ENCODE assay signal across 9 cellular contexts in genomic region chr1:62384276-62385005, GRCh38. TPM values are rescaled to one million over a fixed set of nuclear protein-coding genes. Genes with fewer than 3 reads are reported as not detected.
DNase-seq lines count a peak whose midpoint lies in the region; ATAC-seq, FAIRE-seq and TF ChIP-seq lines count a peak whose summit lies in the region.
"Had no signal": no experiment of that assay in that cellular context is flagged by ENCODE, and none has a peak within 500 bp of the region (broad histone marks: within the 10 kb centered on the region; RNA-seq: fewer than 3 reads in every experiment).

No MANE protein-coding gene starts in this region.

- FAIRE-seq in keratinocyte (lab: Jason Lieb, UNC) = peak; percentile 23

- no peaks in the 10 kb centered on the region for H3K27me3 Mint-ChIP-seq in activated CD4-positive, alpha-beta memory T cell treated with anti-CD3 and anti-CD28 coated beads for 36 hours
- H3K27me3 Mint-ChIP-seq in activated T-helper 17 cell treated with anti-CD3 and anti-CD28 coated beads, Interleukin-2, amount 50 U/mL, for 72 hours = peaks cover 6% of the 10 kb centered on the region

- CTCF ChIA-PET in activated CD4-positive, alpha-beta memory T cell treated with anti-CD3 and anti-CD28 coated beads for 36 hours (lab: Charles Lee) = no interaction called here

- dilution Hi-C loops in keratinocyte (cut with MboI; ENCODE audit: extremely low pct_ligation_motif_present, low sequenced_read_pairs) = no loop called here

- no peak overlapping the region for H3K27ac Mint-ChIP-seq in activated CD4-positive, alpha-beta memory T cell treated with anti-CD3 and anti-CD28 coated beads for 36 hours
- no peak overlapping the region for H3K27ac Mint-ChIP-seq in activated T-helper 17 cell treated with anti-CD3 and anti-CD28 coated beads, Interleukin-2, amount 50 U/mL, for 72 hours
- H3K27ac Mint-ChIP-seq: T-helper 1 cell treated with Interleukin-12 subunit alpha and Interleukin-12 subunit beta and Interleukin-4 antibody, amounts not matched to agents 30 μg/mL and 1 μg/mL, for 36 hours had no signal

- H4K20me1 ChIP-seq in keratinocyte (ENCODE audit: control insufficient read depth, extremely low read depth, insufficient read depth, low read length) = no peaks in the 10 kb centered on the region

- H3K9me3 ChIP-seq in keratinocyte (ENCODE audit: control insufficient read depth, low read depth, low read length) = no peaks in the 10 kb centered on the region

- no peak overlapping the region for H3K4me3 ChIP-seq in keratinocyte (ENCODE audit: control insufficient read depth in 2 of 3, extremely low read depth in 1 of 3, insufficient read depth in 2 of 3, low read depth in 1 of 3, low read length in 3 of 3)

- no peaks in the 10 kb centered on the region for H3K9me3 Mint-ChIP-seq in activated CD4-positive, alpha-beta memory T cell treated with anti-CD3 and anti-CD28 coated beads for 36 hours
- H3K9me3 Mint-ChIP-seq in activated T-helper 17 cell treated with anti-CD3 and anti-CD28 coated beads, Interleukin-2, amount 50 U/mL, for 72 hours = no peaks in the 10 kb centered on the region
- H3K9me3 Mint-ChIP-seq: T-helper 1 cell treated with Interleukin-12 subunit alpha and Interleukin-12 subunit beta and Interleukin-4 antibody, amounts not matched to agents 30 μg/mL and 1 μg/mL, for 36 hours had no signal

- no peaks in the 10 kb centered on the region for H3K36me3 Mint-ChIP-seq in activated CD4-positive, alpha-beta memory T cell treated with anti-CD3 and anti-CD28 coated beads for 36 hours
- H3K36me3 Mint-ChIP-seq in activated T-helper 17 cell treated with anti-CD3 and anti-CD28 coated beads, Interleukin-2, amount 50 U/mL, for 72 hours (ENCODE audit: low read depth) = no peaks in the 10 kb centered on the region

- POLR2A ChIA-PET in activated CD4-positive, alpha-beta memory T cell treated with anti-CD3 and anti-CD28 coated beads for 36 hours (lab: Charles Lee) = no interaction called here

- intact Hi-C loops in activated CD4-positive, alpha-beta memory T cell treated with anti-CD3 and anti-CD28 coated beads for 36 hours (cut with micrococcal nuclease) = no loop called here

- DNase-seq in AG08395 (ENCODE audit: low spot score) (peak; percentile 90), NAMALWA (ENCODE audit: low spot score) (peak; percentile 56), keratinocyte (ENCODE audit: low read depth, low spot score) (no peak)
- no peak for DNase-seq in activated CD4-positive, alpha-beta memory T cell treated with anti-CD3 and anti-CD28 coated beads for 36 hours

- no peaks in the 10 kb centered on the region for H3K79me2 ChIP-seq in keratinocyte (ENCODE audit: control insufficient read depth, insufficient read depth, low read length)

- H3K4me1 ChIP-seq in keratinocyte (ENCODE audit: control insufficient read depth, extremely low read depth, insufficient read depth, low read length) = peaks cover 5% of the 10 kb centered on the region

- H3K4me2 ChIP-seq in keratinocyte (ENCODE audit: control insufficient read depth, extremely low read depth, insufficient read depth, low read depth, low read length) = no peak overlapping the region

- no peaks in the 10 kb centered on the region for H3K36me3 ChIP-seq in keratinocyte (ENCODE audit: control insufficient read depth in 2 of 2, extremely low read depth in 1 of 2, insufficient read depth in 2 of 2, low read length in 2 of 2)

- H3K4me3 Mint-ChIP-seq in activated CD4-positive, alpha-beta memory T cell treated with anti-CD3 and anti-CD28 coated beads for 36 hours = no peak overlapping the region
- no peak overlapping the region for H3K4me3 Mint-ChIP-seq in activated T-helper 17 cell treated with anti-CD3 and anti-CD28 coated beads, Interleukin-2, amount 50 U/mL, for 72 hours
- H3K4me3 Mint-ChIP-seq: T-helper 1 cell treated with Interleukin-12 subunit alpha and Interleukin-12 subunit beta and Interleukin-4 antibody, amounts not matched to agents 30 μg/mL and 1 μg/mL, for 36 hours had no signal

- H3K9ac ChIP-seq in keratinocyte (ENCODE audit: control insufficient read depth, extremely low read depth, insufficient read depth, low read length) = no peak overlapping the region

- no peak overlapping the region for H2AFZ ChIP-seq in keratinocyte (ENCODE audit: control insufficient read depth, low read length)

- H3K27me3 ChIP-seq in keratinocyte (ENCODE audit: control insufficient read depth, extremely low read depth, insufficient read depth, low read length) = no peaks in the 10 kb centered on the region

- ATAC-seq in SK-N-SH treated with all-trans-retinoic acid at 6 μM for 48 hours = peak; percentile 83
- ATAC-seq in HG03460 (IDR thresholded peaks at IDR 0.05; ENCODE audit: unreplicated experiment) = no peak
- ATAC-seq in HG03442 (IDR thresholded peaks at IDR 0.05; ENCODE audit: unreplicated experiment) = no peak
- no peak for ATAC-seq in activated T-helper 17 cell treated with anti-CD3 and anti-CD28 coated beads, Interleukin-2, amount 50 U/mL, for 72 hours (replicated peaks)

- no peak overlapping the region for H3K27ac ChIP-seq in keratinocyte (ENCODE audit: control insufficient read depth, insufficient read depth, low read length)

- TF ChIP-seq CTCF in keratinocyte (optimal IDR thresholded peaks at IDR 0.05 in 1 of 3, IDR thresholded peaks at IDR 0.05 in 1 of 3, conservative IDR thresholded peaks at IDR 0.05 in 1 of 3; ENCODE audit: extremely low read depth in 1 of 3, insufficient read depth in 2 of 3, low read length in 3 of 3) = no peak

- H3K4me1 Mint-ChIP-seq in activated CD4-positive, alpha-beta memory T cell treated with anti-CD3 and anti-CD28 coated beads for 36 hours (ENCODE audit: low read depth) = no peaks in the 10 kb centered on the region
- H3K4me1 Mint-ChIP-seq in activated T-helper 17 cell treated with anti-CD3 and anti-CD28 coated beads, Interleukin-2, amount 50 U/mL, for 72 hours = no peaks in the 10 kb centered on the region

- H3K9me1 ChIP-seq in keratinocyte (ENCODE audit: control insufficient read depth, extremely low read depth, insufficient read depth, low read length) = no peaks in the 10 kb centered on the region

TF ChIP-seq in SK-N-SH treated with all-trans-retinoic acid at 6 μM for 48 hours, 23 proteins besides CTCF, POLR2A, EP300 and RAD21 (continues in another document):
- no peak for TF ChIP-seq BACH2 (CRISPR knock-in tag; IDR thresholded peaks at IDR 0.05; ENCODE audit: borderline replicate concordance)
- no peak for TF ChIP-seq PPARA (CRISPR knock-in tag; IDR thresholded peaks at IDR 0.05; ENCODE audit: borderline replicate concordance)
- TF ChIP-seq PATZ1 (CRISPR knock-in tag; IDR thresholded peaks at IDR 0.05; ENCODE audit: borderline replicate concordance) = no peak
- no peak for TF ChIP-seq TOX (CRISPR knock-in tag; IDR thresholded peaks at IDR 0.05; ENCODE audit: borderline replicate concordance)
- TF ChIP-seq CSDC2 (CRISPR knock-in tag; IDR thresholded peaks at IDR 0.05) = no peak
- TF ChIP-seq ZFP30 (CRISPR knock-in tag; IDR thresholded peaks at IDR 0.05) = no peak
- TF ChIP-seq ZFP3 (CRISPR knock-in tag; IDR thresholded peaks at IDR 0.05) = no peak
- no peak for TF ChIP-seq POU6F1 (CRISPR knock-in tag; IDR thresholded peaks at IDR 0.05; ENCODE audit: borderline replicate concordance, low read depth)
- no peak for TF ChIP-seq ZNF565 (CRISPR knock-in tag; conservative IDR thresholded peaks at IDR 0.05; ENCODE audit: low read depth)

RNA-seq across cellular contexts. Expression of gene USP1, which starts 52.4 kb away (rescaled TPM):
- polyA plus RNA-seq in keratinocyte = 3.2 to 12.0 TPM (median 8.1 TPM) in 3 replicates
- polyA plus RNA-seq in keratinocyte (2011; ENCODE audit: low read depth) = 16.4 TPM
- 3.5 and 7.3 TPM in 2 replicates for polyA plus RNA-seq in keratinocyte (2011; cell fraction: cytosol; rRNA removed)
- polyA plus RNA-seq in keratinocyte (2011; cell fraction: nucleus; rRNA removed) = 3.0 and 4.8 TPM in 2 replicates
- 9.0 and 12.9 TPM in 2 replicates for polyA plus RNA-seq in keratinocyte (2012; ENCODE audit: low replicate concordance)
- polyA minus RNA-seq in keratinocyte = 1.6 to 7.9 TPM (median 1.9 TPM) in 3 replicates
- polyA minus RNA-seq in keratinocyte (2011; cell fraction: cytosol; rRNA and poly(A)+ RNA removed) = 2.7 TPM
- 2.0 and 3.6 TPM in 2 replicates for polyA minus RNA-seq in keratinocyte (2011; cell fraction: nucleus; rRNA and poly(A)+ RNA removed)
- total RNA-seq in activated CD4-positive, alpha-beta memory T cell treated with anti-CD3 and anti-CD28 coated beads for 36 hours = 10 to 100 TPM; 68.4 to 69.7 TPM
- total RNA-seq in activated T-helper 17 cell treated with anti-CD3 and anti-CD28 coated beads, Interleukin-2, amount 50 U/mL, for 72 hours = 10 to 100 TPM; 44.7 to 62.1 TPM

Comparison
In these comparisons a context has a peak if more than half of its experiments do, and no peak if none do; other contexts are left out.
1. DNase-seq: peak in AG08395 (single experiment) and NAMALWA (single experiment); none in keratinocyte (single experiment) and activated CD4-positive, alpha-beta memory T cell treated with anti-CD3 and anti-CD28 coated beads for 36 hours (single experiment).